Comparison of ENCODE assay signal across 8 cellular contexts in the genomic region with DNA sequence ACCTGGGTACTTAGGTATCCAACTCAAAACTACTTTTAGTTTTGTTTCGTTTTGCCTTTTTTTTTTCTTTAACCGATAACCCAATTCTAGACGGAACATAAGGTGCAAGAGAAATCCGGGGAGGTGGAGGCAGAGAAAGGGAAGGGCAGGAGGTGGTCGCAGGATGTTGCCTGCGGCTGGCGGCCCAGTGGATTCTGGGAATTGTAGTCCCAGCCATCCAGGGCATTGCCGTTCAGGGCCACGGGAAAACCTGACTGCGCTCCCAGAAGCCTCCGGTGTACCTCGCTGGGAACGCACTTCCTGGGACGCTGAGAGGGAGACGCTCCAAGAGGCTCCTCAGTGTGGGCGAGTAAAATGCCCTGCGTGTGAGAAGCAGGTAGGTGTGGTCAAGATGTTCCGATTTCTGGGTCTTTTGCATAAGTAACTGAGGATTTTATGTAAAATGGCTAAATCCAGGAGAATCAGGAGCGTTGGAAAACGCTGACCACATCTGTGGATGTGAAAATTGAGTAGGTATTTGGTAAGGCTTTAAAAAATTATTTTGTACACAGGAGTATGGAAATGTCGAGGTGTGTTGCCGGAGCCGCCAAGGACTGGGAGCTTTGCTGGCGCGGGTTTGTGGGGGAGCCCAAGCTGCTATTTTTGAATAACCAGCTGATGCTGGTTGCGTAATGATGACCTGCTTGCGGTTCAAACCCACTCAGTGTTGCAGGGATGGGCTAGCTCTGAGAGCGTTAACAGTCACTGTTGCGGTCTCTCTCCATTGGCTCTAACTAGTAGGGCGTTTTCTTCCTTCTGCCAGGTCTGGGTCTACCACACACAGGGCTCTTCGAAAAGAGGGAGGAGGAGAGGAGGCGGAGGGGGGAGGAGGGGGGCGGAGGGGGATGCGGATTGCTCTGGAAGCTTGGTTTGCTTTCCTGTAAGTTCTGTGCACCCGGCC. TPM values are rescaled to one million over a fixed set of nuclear protein-coding genes. Genes with fewer than 3 reads are reported as not detected.
DNase-seq lines count a peak whose midpoint lies in the region; ATAC-seq and TF ChIP-seq lines count a peak whose summit lies in the region.

A gene (plus strand): TSS at position 288 of the 940 bp plus-strand sequence. CDS start 9,216 bp downstream, outside the sequence.

- H3K9me3 ChIP-seq in BE2C = no peaks in the 10 kb centered on the region
- no peaks in the 10 kb centered on the region for H3K9me3 ChIP-seq in colonic mucosa

- H3K36me3 ChIP-seq in BE2C = peaks cover 18% of the 10 kb centered on the region
- H3K36me3 ChIP-seq in colonic mucosa = no peaks in the 10 kb centered on the region

- peaks cover 9% of the 10 kb centered on the region for H3K4me1 ChIP-seq in BE2C
- H3K4me1 ChIP-seq in colonic mucosa = no peaks in the 10 kb centered on the region

- H3K27ac ChIP-seq in colonic mucosa (peak within 1 kb of the TSS; percentile 71), layer of hippocampus (ENCODE audit: low read depth, low read length) (peak within 1 kb of the TSS; percentile 84)

- H3K4me3 ChIP-seq in BE2C (ENCODE audit: low read depth, low read length) (peak within 1 kb of the TSS; percentile 98), colonic mucosa (peak within 1 kb of the TSS; percentile 43)

- DNase-seq in BE2C (peak; percentile 88), GM19238 (ENCODE audit: insufficient read length, low spot score) (peak; percentile 50), NCI-H510A (lab: John Stamatoyannopoulos, UW) (peak; percentile 82), colonic mucosa (peak; percentile 94)
- DNase-seq in activated CD4-positive, alpha-beta T cell treated with anti-CD3 and anti-CD28 coated beads for 4 hours = peak; percentile 58 to 64
- DNase-seq in stimulated activated CD4-positive, alpha-beta T cell treated with anti-CD3 and anti-CD28 coated beads, Interleukin-1b, Interleukin-23, amount 100 ng/mL, for 4 hours (ENCODE audit: low read depth in 2 of 2) = peak; percentile 30 to 36

- ATAC-seq in HG03439 (IDR thresholded peaks at IDR 0.05; ENCODE audit: unreplicated experiment) = peak; percentile 95

- no peak; the same call in 1 of the 2 replicates for TF ChIP-seq CTCF in BE2C (IDR thresholded peaks at IDR 0.05; ENCODE audit: low read depth, low read length)
- no peak for TF ChIP-seq CTCF in colonic mucosa (IDR thresholded peaks at IDR 0.05)

- peak within 1 kb of the TSS; percentile 64 to 89 for H3K9ac ChIP-seq in colonic mucosa (ENCODE audit: low read depth in 2 of 2, low read length in 2 of 2)

- H3K27me3 ChIP-seq in BE2C (no peaks in the 10 kb centered on the region), colonic mucosa (no peaks in the 10 kb centered on the region), layer of hippocampus (ENCODE audit: control insufficient read depth, insufficient read depth, low read length) (no peaks in the 10 kb centered on the region)

- intact Hi-C loops in colonic mucosa (cut with DNase I) = loop anchor here (5.0 kb wide), 1 partner anchor 56 kb away; a partner anchor contains a TSS

RNA-seq across cellular contexts. Expression of the gene that starts here (rescaled TPM):
- 80.9 TPM for polyA plus RNA-seq in BE2C (2012; ENCODE audit: insufficient read depth, insufficient read length, low read depth)
- total RNA-seq in colonic mucosa = 10 to 100 TPM; 52.5 to 65.6 TPM

Comparison
In these comparisons a context has a peak if more than half of its experiments do, and no peak if none do; other contexts are left out.
1. Peak in every context shown above with its lines: DNase-seq, ATAC-seq, H3K4me3 ChIP-seq and H3K27ac ChIP-seq.
2. DNase-seq: peak in every context shown above with its lines; median percentile 94 in colonic mucosa; 88 in BE2C; 82 in NCI-H510A; 61 in activated CD4-positive, alpha-beta T cell treated with anti-CD3 and anti-CD28 coated beads for 4 hours; 50 in GM19238; 33 in stimulated activated CD4-positive, alpha-beta T cell treated with anti-CD3 and anti-CD28 coated beads, Interleukin-1b, Interleukin-23, amount 100 ng/mL, for 4 hours.